20 cellular contexts compared by ENCODE assay signal in genomic region chr5:26893078-26893477, GRCh38.
DNase-seq lines count a peak whose midpoint lies in the region; ATAC-seq, FAIRE-seq and TF ChIP-seq lines count a peak whose summit lies in the region.
"Had no signal": no experiment of that assay in that cellular context is flagged by ENCODE, and none has a peak within 500 bp of the region (broad histone marks: within the 10 kb centered on the region; RNA-seq: fewer than 3 reads in every experiment).

No MANE protein-coding gene starts in this region.

- peak overlapping the region; percentile 54; the same call in 1 of the 3 replicates for H3K4me2 ChIP-seq in A549
- no peak overlapping the region for H3K4me2 ChIP-seq in PC-3 (ENCODE audit: low read length)
- H3K4me2 ChIP-seq in H1 (ENCODE audit: insufficient read depth in 1 of 2, low read depth in 2 of 2, low read length in 2 of 2): no peak overlapping the region
- H3K4me2 ChIP-seq: BLaER1 treated with 17β-estradiol and CSF1 and Interleukin-3, amounts not matched to agents 10 nM and 100 nM had no signal

- intact Hi-C loops in PC-3 (cut with micrococcal nuclease): no loop called here

- H3K23ac ChIP-seq in H1 (ENCODE audit: insufficient read length): no peak overlapping the region

- no peak overlapping the region for H3K18ac ChIP-seq in H1 (ENCODE audit: extremely low read depth, low read length)

- H3K4me3 ChIP-seq in A549 (no peak overlapping the region), PC-3 (ENCODE audit: low read length) (no peak overlapping the region), H1 (ENCODE audit: extremely low read depth in 1 of 4, insufficient read depth in 2 of 4, low read depth in 3 of 4, low read length in 4 of 4) (no peak overlapping the region)
- H3K4me3 ChIP-seq: BLaER1 treated with 17β-estradiol and CSF1 and Interleukin-3, amounts not matched to agents 10 nM and 100 nM; GM23248; HAP-1 had no signal

- H3K4me1 ChIP-seq in A549 (peaks cover 21% of the 10 kb centered on the region), PC-3 (ENCODE audit: insufficient read depth, low read length) (peaks cover 27% of the 10 kb centered on the region), H1 (replicated peaks in 1 of 4; ENCODE audit: control insufficient read depth in 3 of 4, insufficient read depth in 4 of 4, low read length in 3 of 4) (no peaks in the 10 kb centered on the region)
- H3K4me1 ChIP-seq: BLaER1 treated with 17β-estradiol and CSF1 and Interleukin-3, amounts not matched to agents 10 nM and 100 nM had no signal

- DNase-seq in A549 (ENCODE audit: low read depth in 1 of 2, low spot score in 1 of 2) (no peak), H54 (ENCODE audit: insufficient read length, low spot score) (no peak), PC-3 (no peak), H1 (ENCODE audit: low read depth in 1 of 2, low spot score in 2 of 2) (no peak), caudate nucleus (lab: John Stamatoyannopoulos, UW) (no peak)
- no peak for DNase-seq in activated CD8-positive, alpha-beta memory T cell treated with anti-CD3 and anti-CD28 coated beads for 24 hours
- DNase-seq: ACHN; AML-193; BE2C; CD4-positive, alpha-beta T cell; CD8-positive, alpha-beta memory T cell; DMS 273 treated with DMSO at 0.1 percent for 48 hours; DND-41; GM23248; HFFc6 had no signal

- POLR2A ChIA-PET in A549 (lab: Yijun Ruan, JAX) (no interaction called here), PC-3 (lab: Charles Lee; ENCODE audit: unreplicated experiment) (no interaction called here), H1 (lab: Charles Lee; ENCODE audit: partially characterized antibody) (no interaction called here)

- no peak overlapping the region for H2BK12ac ChIP-seq in H1 (ENCODE audit: low read depth, low read length)

- no peak overlapping the region for H2BK120ac ChIP-seq in H1 (replicated peaks; ENCODE audit: low read depth, low read length)

- H4K8ac ChIP-seq in H1 (ENCODE audit: extremely low read depth, insufficient read depth, low read length): no peak overlapping the region

- H3K4ac ChIP-seq in H1 (replicated peaks; ENCODE audit: insufficient read length, low read depth, low read length): no peak overlapping the region

- H3K9me3 ChIP-seq in A549 (no peaks in the 10 kb centered on the region), PC-3 (ENCODE audit: low read length) (no peaks in the 10 kb centered on the region), H1 (ENCODE audit: insufficient read depth in 2 of 2, low read depth in 1 of 2, low read length in 1 of 2) (no peaks in the 10 kb centered on the region)
- H3K9me3 ChIP-seq: BE2C; BLaER1 treated with 17β-estradiol and CSF1 and Interleukin-3, amounts not matched to agents 10 nM and 100 nM; HAP-1 had no signal

- H2BK20ac ChIP-seq in H1 (ENCODE audit: low read length): no peak overlapping the region

- H3F3A ChIP-seq in PC-3 (ENCODE audit: low read length, unreplicated experiment): peaks cover 3% of the 10 kb centered on the region

- H2AFZ ChIP-seq in PC-3 (ENCODE audit: low read length): 0 out of 2 replicates have a peak overlapping the region, but pooled peaks have one; percentile 32
- no peak overlapping the region for H2AFZ ChIP-seq in H1 (ENCODE audit: low read length)
- H2AFZ ChIP-seq: GM23248 had no signal

- no peaks in the 10 kb centered on the region for H3K79me1 ChIP-seq in H1 (ENCODE audit: low read depth, low read length)

- TF ChIP-seq EP300 in A549 (IDR thresholded peaks at IDR 0.05): no peak
- no peak for TF ChIP-seq EP300 in H1 (IDR thresholded peaks at IDR 0.05; ENCODE audit: borderline replicate concordance in 1 of 2, low read depth in 2 of 2, low read length in 2 of 2)

- H4K5ac ChIP-seq in H1 (ENCODE audit: insufficient read length, low read depth, low read length): no peak overlapping the region

- H2BK5ac ChIP-seq in H1 (ENCODE audit: low read depth, low read length): no peak overlapping the region

- H4K20me1 ChIP-seq in PC-3 (ENCODE audit: low read length): no peaks in the 10 kb centered on the region
- no peaks in the 10 kb centered on the region for H4K20me1 ChIP-seq in H1 (replicated peaks in 1 of 2; ENCODE audit: control insufficient read depth in 1 of 2, insufficient read depth in 2 of 2, low read length in 2 of 2)
- H4K20me1 ChIP-seq: BLaER1 treated with 17β-estradiol and CSF1 and Interleukin-3, amounts not matched to agents 10 nM and 100 nM had no signal

- FAIRE-seq in A549 (lab: Jason Lieb, UNC) (no peak), H54 (lab: Jason Lieb, UNC) (peak; percentile 41), H1 (lab: Jason Lieb, UNC) (no peak)
- FAIRE-seq: D721Med, G401.6, GM12892 had no signal

- H3K56ac ChIP-seq in H1 (replicated peaks; ENCODE audit: insufficient read length, low read depth, low read length): no peak overlapping the region

- no peak overlapping the region for H3K27ac ChIP-seq in A549
- H3K27ac ChIP-seq in PC-3 (ENCODE audit: low read length): no peak overlapping the region
- H3K27ac ChIP-seq in H1 (ENCODE audit: low read depth, low read length): no peak overlapping the region
- no peak overlapping the region for H3K27ac ChIP-seq in caudate nucleus (ENCODE audit: low read depth, low read length)
- H3K27ac ChIP-seq: BLaER1 treated with 17β-estradiol and CSF1 and Interleukin-3, amounts not matched to agents 10 nM and 100 nM; GM23248 had no signal

- H2BK15ac ChIP-seq in H1 (ENCODE audit: low read length): no peak overlapping the region

- BruUV-seq in PC-3 (replicated peaks; lab: Mats Ljungman, UMichigan): no TSS peak

- ATAC-seq in A549 (no peak), PC-3 (no peak)

- H3K79me2 ChIP-seq in PC-3 (ENCODE audit: low read length): no peaks in the 10 kb centered on the region
- no peaks in the 10 kb centered on the region for H3K79me2 ChIP-seq in H1 (ENCODE audit: control insufficient read depth in 1 of 2, insufficient read depth in 2 of 2, low read length in 2 of 2)

- no peak overlapping the region for H3K9ac ChIP-seq in PC-3 (ENCODE audit: low read length)
- no peak overlapping the region for H3K9ac ChIP-seq in H1 (replicated peaks in 1 of 4; ENCODE audit: extremely low read depth in 1 of 4, low read depth in 3 of 4, low read length in 3 of 4)
- H3K9ac ChIP-seq: BLaER1 treated with 17β-estradiol and CSF1 and Interleukin-3, amounts not matched to agents 10 nM and 100 nM; GM23248 had no signal

- no peak overlapping the region for H3K14ac ChIP-seq in H1 (ENCODE audit: insufficient read length)

- no peaks in the 10 kb centered on the region for H3K27me3 ChIP-seq in PC-3 (ENCODE audit: low read length)
- no peaks in the 10 kb centered on the region for H3K27me3 ChIP-seq in H1 (replicated peaks in 1 of 4; ENCODE audit: control insufficient read depth in 3 of 4, extremely low read depth in 1 of 4, insufficient read depth in 3 of 4, low read length in 3 of 4)
- H3K27me3 ChIP-seq: BE2C; BLaER1 treated with 17β-estradiol and CSF1 and Interleukin-3, amounts not matched to agents 10 nM and 100 nM had no signal

- CTCF ChIA-PET in A549 (lab: Yijun Ruan, JAX) (no interaction called here), PC-3 (lab: Charles Lee) (no interaction called here), H1 (lab: Charles Lee; ENCODE audit: partially characterized antibody) (no interaction called here)

- no peak overlapping the region for H2AK5ac ChIP-seq in H1 (ENCODE audit: low read depth, low read length)

- no peak overlapping the region for H4K91ac ChIP-seq in H1 (replicated peaks; ENCODE audit: insufficient read length, low read length)

- TF ChIP-seq POLR2A in A549 (IDR thresholded peaks at IDR 0.05; ENCODE audit: low read length) (no peak), H54 (IDR thresholded peaks at IDR 0.05; ENCODE audit: low read depth, low read length) (no peak), H1 (IDR thresholded peaks at IDR 0.05; ENCODE audit: control extremely low read depth in 1 of 2, low read depth in 2 of 2, low read length in 2 of 2) (no peak)

- TF ChIP-seq CTCF in A549 (IDR thresholded peaks at IDR 0.05): no peak
- no peak for TF ChIP-seq CTCF in PC-3 (conservative IDR thresholded peaks at IDR 0.05; ENCODE audit: low read depth, low read length)
- TF ChIP-seq CTCF in H1 (IDR thresholded peaks at IDR 0.05; ENCODE audit: control extremely low read depth in 1 of 3, insufficient read depth in 1 of 3, low read depth in 1 of 3, low read length in 3 of 3): no peak

- TF ChIP-seq RAD21 in A549 (conservative IDR thresholded peaks at IDR 0.05 in 1 of 2, IDR thresholded peaks at IDR 0.05 in 1 of 2) (no peak), H1 (IDR thresholded peaks at IDR 0.05 in 1 of 2, conservative IDR thresholded peaks at IDR 0.05 in 1 of 2; ENCODE audit: low read depth in 2 of 2, low read length in 2 of 2) (no peak)

- H3K36me3 ChIP-seq in PC-3 (ENCODE audit: low read depth, low read length) (no peaks in the 10 kb centered on the region), H1 (ENCODE audit: control insufficient read depth in 2 of 4, insufficient read depth in 4 of 4, low read length in 3 of 4) (no peaks in the 10 kb centered on the region)
- H3K36me3 ChIP-seq: BE2C; BLaER1 treated with 17β-estradiol and CSF1 and Interleukin-3, amounts not matched to agents 10 nM and 100 nM; HAP-1 had no signal

- no peaks in the 10 kb centered on the region for H3K9me2 ChIP-seq in PC-3 (replicated peaks; ENCODE audit: low read length)

- no peaks in the 10 kb centered on the region for H3K23me2 ChIP-seq in H1 (ENCODE audit: low read depth, low read length)

TF ChIP-seq in A549, 52 proteins besides CTCF, POLR2A, EP300 and RAD21 (continues in another document):
- TF ChIP-seq PBX3 (IDR thresholded peaks at IDR 0.05) (no peak), EHF (CRISPR knock-in tag; IDR thresholded peaks at IDR 0.05) (no peak), MAFK (IDR thresholded peaks at IDR 0.05; ENCODE audit: partially characterized antibody) (peak; percentile 83)

TF ChIP-seq in H1, 55 proteins besides CTCF, POLR2A, EP300 and RAD21 (continues in another document):
- TF ChIP-seq SRF (IDR thresholded peaks at IDR 0.05; ENCODE audit: low read depth, low read length) (no peak), MAFK (IDR thresholded peaks at IDR 0.05; ENCODE audit: low read depth, low read length) (0 out of 2 replicates have a peak, but pooled peaks have one; percentile 2), TCF12 (IDR thresholded peaks at IDR 0.05; ENCODE audit: low read depth, low read length) (no peak), CREB1 (IDR thresholded peaks at IDR 0.05) (no peak), BACH1 (IDR thresholded peaks at IDR 0.05; ENCODE audit: low read length) (peak; percentile 38; the same call in 1 of the 2 replicates), FOSL1 (IDR thresholded peaks at IDR 0.05; ENCODE audit: insufficient read depth, low read depth, low read length) (no peak)
- TF ChIP-seq, protein P1, sequence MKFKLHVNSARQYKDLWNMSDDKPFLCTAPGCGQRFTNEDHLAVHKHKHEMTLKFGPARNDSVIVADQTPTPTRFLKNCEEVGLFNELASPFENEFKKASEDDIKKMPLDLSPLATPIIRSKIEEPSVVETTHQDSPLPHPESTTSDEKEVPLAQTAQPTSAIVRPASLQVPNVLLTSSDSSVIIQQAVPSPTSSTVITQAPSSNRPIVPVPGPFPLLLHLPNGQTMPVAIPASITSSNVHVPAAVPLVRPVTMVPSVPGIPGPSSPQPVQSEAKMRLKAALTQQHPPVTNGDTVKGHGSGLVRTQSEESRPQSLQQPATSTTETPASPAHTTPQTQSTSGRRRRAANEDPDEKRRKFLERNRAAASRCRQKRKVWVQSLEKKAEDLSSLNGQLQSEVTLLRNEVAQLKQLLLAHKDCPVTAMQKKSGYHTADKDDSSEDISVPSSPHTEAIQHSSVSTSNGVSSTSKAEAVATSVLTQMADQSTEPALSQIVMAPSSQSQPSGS (IDR thresholded peaks at IDR 0.05; ENCODE audit: low read length): no peak

Comparison
In these comparisons a context has a peak if more than half of its experiments do, and no peak if none do; other contexts are left out.
1. Of the 18 proteins assayed by ChIP-seq in both H1 and A549: peak only in H1: none; only in A549: none; in both: MAFK; in neither: 17.